Comparison of ENCODE assay signal across 27 cellular contexts in genomic region chr12:104752016-104752415, GRCh38.
DNase-seq lines count a peak whose midpoint lies in the region; ATAC-seq and TF ChIP-seq lines count a peak whose summit lies in the region.
"Had no signal": no experiment of that assay in that cellular context is flagged by ENCODE, and none has a peak within 500 bp of the region (broad histone marks: within the 10 kb centered on the region; RNA-seq: fewer than 3 reads in every experiment).

No MANE protein-coding gene starts in this region.

- H3K9me3 Mint-ChIP-seq in T-helper 1 cell treated with Interleukin-12 subunit alpha and Interleukin-12 subunit beta and Interleukin-4 antibody, amounts not matched to agents 30 μg/mL and 1 μg/mL, for 36 hours = no peaks in the 10 kb centered on the region
- no peaks in the 10 kb centered on the region for H3K9me3 Mint-ChIP-seq in central memory CD8-positive, alpha-beta T cell
- H3K9me3 Mint-ChIP-seq: activated naive CD4-positive, alpha-beta T cell treated with anti-CD3 and anti-CD28 coated beads, Interleukin-2, amount 50 U/mL, for 24 hours; activated T-helper 17 cell treated with anti-CD3 and anti-CD28 coated beads, Interleukin-2, amount 50 U/mL, for 72 hours had no signal

- H3K4me1 ChIP-seq in esophagus muscularis mucosa (peaks cover 0 to 12% (median 10%) of the 10 kb centered on the region in 4 donors), adrenal gland (replicated peaks in 1 of 2) (peaks cover 0 to 19% of the 10 kb centered on the region in 2 donors)
- H3K4me1 ChIP-seq: SJSA1 had no signal

- H3K4me3 Mint-ChIP-seq in T-helper 1 cell treated with Interleukin-12 subunit alpha and Interleukin-12 subunit beta and Interleukin-4 antibody, amounts not matched to agents 30 μg/mL and 1 μg/mL, for 36 hours = no peak overlapping the region
- H3K4me3 Mint-ChIP-seq in central memory CD8-positive, alpha-beta T cell = no peak overlapping the region
- H3K4me3 Mint-ChIP-seq: activated naive CD4-positive, alpha-beta T cell treated with anti-CD3 and anti-CD28 coated beads, Interleukin-2, amount 50 U/mL, for 24 hours; activated T-helper 17 cell treated with anti-CD3 and anti-CD28 coated beads, Interleukin-2, amount 50 U/mL, for 72 hours had no signal

- 100% methylated on average over 4 of the region's 4 CpGs for WGBS in esophagus muscularis mucosa
- WGBS in adrenal gland, 4 donors = 95 to 97% (median 95%) methylated on average over 4 of the region's 4 CpGs

- peaks cover 30% of the 10 kb centered on the region for H3K36me3 Mint-ChIP-seq in T-helper 1 cell treated with Interleukin-12 subunit alpha and Interleukin-12 subunit beta and Interleukin-4 antibody, amounts not matched to agents 30 μg/mL and 1 μg/mL, for 36 hours (ENCODE audit: low read depth)
- peaks cover 14% of the 10 kb centered on the region for H3K36me3 Mint-ChIP-seq in central memory CD8-positive, alpha-beta T cell (ENCODE audit: insufficient read depth)

- TF ChIP-seq CTCF in esophagus muscularis mucosa (IDR thresholded peaks at IDR 0.05) (no peak), adrenal gland (IDR thresholded peaks at IDR 0.05) (no peak)

- H3K27ac ChIP-seq in esophagus muscularis mucosa (replicated peaks in 1 of 4) = no peak overlapping the region
- H3K27ac ChIP-seq in adrenal gland = no peak overlapping the region
- H3K27ac ChIP-seq: 22Rv1, ascending aorta, epithelial cell of prostate, heart left ventricle, SJSA1 had no signal

- H3K4me1 Mint-ChIP-seq in T-helper 1 cell treated with Interleukin-12 subunit alpha and Interleukin-12 subunit beta and Interleukin-4 antibody, amounts not matched to agents 30 μg/mL and 1 μg/mL, for 36 hours (ENCODE audit: low read depth) = peaks cover 50% of the 10 kb centered on the region
- H3K4me1 Mint-ChIP-seq in central memory CD8-positive, alpha-beta T cell = peaks cover 54% of the 10 kb centered on the region

- no peaks in the 10 kb centered on the region for H3K27me3 ChIP-seq in esophagus muscularis mucosa
- no peaks in the 10 kb centered on the region for H3K27me3 ChIP-seq in adrenal gland
- H3K27me3 ChIP-seq: ascending aorta, heart left ventricle, SJSA1 had no signal

- no peak for DNase-seq in T-helper 1 cell
- DNase-seq in central memory CD8-positive, alpha-beta T cell (ENCODE audit: low spot score in 2 of 2) = no peak
- DNase-seq in posterior vena cava (ENCODE audit: low spot score) = peak; percentile 43
- DNase-seq in esophagus muscularis mucosa (ENCODE audit: extremely low spot score) = no peak
- DNase-seq in adrenal gland = no peak
- no peak for DNase-seq in cortex of kidney (lab: John Stamatoyannopoulos, UW)
- DNase-seq: activated CD4-positive, alpha-beta T cell treated with anti-CD3 and anti-CD28 coated beads for 4 hours; central memory CD4-positive, alpha-beta T cell; DMS53; GDM1; heart left ventricle; KBM-7; NCI-H146; NCI-H2171; NCI-H510A treated with DMSO at 0.1 percent for 48 hours; small intestine; stimulated activated CD4-positive, alpha-beta T cell treated with anti-CD3 and anti-CD28 coated beads, Interleukin-2, amount 100 ng/mL, for 24 hours; substantia nigra had no signal

- H3K9me3 ChIP-seq in esophagus muscularis mucosa (no peaks in the 10 kb centered on the region), adrenal gland (replicated peaks in 1 of 3) (no peaks in the 10 kb centered on the region)
- H3K9me3 ChIP-seq: ascending aorta, heart left ventricle, SJSA1 had no signal

- no peak for TF ChIP-seq EP300 in esophagus muscularis mucosa (IDR thresholded peaks at IDR 0.05)

- no peak for TF ChIP-seq POLR2A in esophagus muscularis mucosa (IDR thresholded peaks at IDR 0.05; ENCODE audit: low read depth)
- TF ChIP-seq POLR2A in adrenal gland (IDR thresholded peaks at IDR 0.05) = no peak

- peaks cover 0 to 2% (median 0%) of the 10 kb centered on the region in 4 donors for H3K36me3 ChIP-seq in esophagus muscularis mucosa
- no peaks in the 10 kb centered on the region for H3K36me3 ChIP-seq in adrenal gland (replicated peaks in 1 of 2)
- H3K36me3 ChIP-seq: SJSA1 had no signal

- intact Hi-C loops in posterior vena cava (cut with DNase I) = no loop called here
- intact Hi-C loops in esophagus muscularis mucosa (cut with DNase I) = no loop called here
- intact Hi-C loops in adrenal gland (cut with DNase I) = no loop called here

- H3K27ac Mint-ChIP-seq in T-helper 1 cell treated with Interleukin-12 subunit alpha and Interleukin-12 subunit beta and Interleukin-4 antibody, amounts not matched to agents 30 μg/mL and 1 μg/mL, for 36 hours = peak overlapping the region; percentile 16
- peak overlapping the region; percentile 20 for H3K27ac Mint-ChIP-seq in central memory CD8-positive, alpha-beta T cell (ENCODE audit: low read depth)
- H3K27ac Mint-ChIP-seq: activated naive CD4-positive, alpha-beta T cell treated with anti-CD3 and anti-CD28 coated beads, Interleukin-2, amount 50 U/mL, for 24 hours; activated T-helper 17 cell treated with anti-CD3 and anti-CD28 coated beads, Interleukin-2, amount 50 U/mL, for 72 hours had no signal

- H3K27me3 Mint-ChIP-seq in T-helper 1 cell treated with Interleukin-12 subunit alpha and Interleukin-12 subunit beta and Interleukin-4 antibody, amounts not matched to agents 30 μg/mL and 1 μg/mL, for 36 hours (ENCODE audit: low read depth) = no peaks in the 10 kb centered on the region
- no peaks in the 10 kb centered on the region for H3K27me3 Mint-ChIP-seq in central memory CD8-positive, alpha-beta T cell
- H3K27me3 Mint-ChIP-seq: activated naive CD4-positive, alpha-beta T cell treated with anti-CD3 and anti-CD28 coated beads, Interleukin-2, amount 50 U/mL, for 24 hours; activated T-helper 17 cell treated with anti-CD3 and anti-CD28 coated beads, Interleukin-2, amount 50 U/mL, for 72 hours had no signal

- H3K4me3 ChIP-seq in esophagus muscularis mucosa (no peak overlapping the region), adrenal gland (no peak overlapping the region)
- H3K4me3 ChIP-seq: ascending aorta, heart left ventricle, SJSA1 had no signal

- ATAC-seq in HG02798 (IDR thresholded peaks at IDR 0.05; ENCODE audit: poor library complexity, unreplicated experiment) = peak; percentile 13
- ATAC-seq in central memory CD8-positive, alpha-beta T cell (replicated peaks; ENCODE audit: extremely low read depth, poor library complexity, severe bottlenecking) = no peak
- ATAC-seq: activated T-helper 17 cell treated with anti-CD3 and anti-CD28 coated beads, Interleukin-2, amount 50 U/mL, for 72 hours; HCT116; heart left ventricle had no signal
